ENCODE assay signal across 7 cellular contexts in the genomic region with DNA sequence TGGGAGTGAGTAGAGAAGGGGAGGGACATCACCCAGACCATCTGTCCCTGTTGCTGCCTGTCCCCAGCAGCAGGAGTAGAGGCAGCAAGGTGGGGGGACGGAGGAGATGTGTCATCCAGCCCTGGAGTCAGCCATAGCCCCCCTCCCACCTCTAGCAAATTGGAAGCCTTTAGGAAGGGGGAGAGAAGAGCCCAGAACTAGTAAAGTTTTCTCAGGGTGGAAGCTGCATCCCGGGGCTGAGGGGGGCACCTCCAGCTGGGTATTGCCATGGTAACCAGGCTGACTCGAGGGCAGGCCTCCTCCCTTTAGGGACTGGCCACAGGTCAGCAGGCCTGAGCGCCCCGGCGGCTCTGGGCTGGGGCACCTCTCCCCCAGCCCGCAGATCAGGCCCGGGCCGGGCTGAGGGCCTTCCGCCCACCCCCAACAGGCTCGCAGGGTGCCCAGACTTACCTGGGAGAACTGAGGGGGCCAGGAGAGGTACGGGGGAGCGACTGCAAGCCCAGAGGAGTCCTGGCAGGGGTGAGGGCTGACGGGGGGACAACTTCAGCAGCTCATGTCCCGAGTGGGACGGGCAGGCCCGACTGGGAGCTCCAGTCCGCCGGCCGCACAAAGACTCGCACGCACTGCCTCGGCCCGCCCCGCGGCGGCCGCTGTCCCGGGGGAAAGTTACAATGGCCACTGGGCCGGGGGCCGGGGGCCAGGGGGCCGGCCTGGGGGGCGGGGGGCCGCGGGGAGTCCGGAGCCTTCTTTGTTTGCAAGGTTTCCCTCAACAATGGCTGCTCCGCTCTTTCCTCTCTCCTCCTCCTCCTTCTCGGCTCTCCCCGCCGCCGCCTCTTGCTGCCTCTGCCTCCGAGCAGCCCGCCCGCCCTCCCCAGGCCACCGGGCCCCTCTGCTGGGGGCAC. TPM values are rescaled to one million over a fixed set of nuclear protein-coding genes. Genes with fewer than 3 reads are reported as not detected.
DNase-seq lines count a peak whose midpoint lies in the region; ATAC-seq and TF ChIP-seq lines count a peak whose summit lies in the region.

No MANE protein-coding gene starts in this region.

- H3K27ac Mint-ChIP-seq in endodermal cell = peak overlapping the region; percentile 94

- H3K36me3 ChIP-seq in RWPE2 (ENCODE audit: low read depth) = peaks cover 29% of the 10 kb centered on the region
- peaks cover 28% of the 10 kb centered on the region for H3K36me3 ChIP-seq in endodermal cell (ENCODE audit: control insufficient read depth, insufficient read depth, low read length)

- H3K27me3 ChIP-seq in RWPE2 (ENCODE audit: insufficient read depth, poor library complexity, severe bottlenecking) (no peaks in the 10 kb centered on the region), endodermal cell (ENCODE audit: control insufficient read depth, insufficient read depth, low read length, poor library complexity, severe bottlenecking) (no peaks in the 10 kb centered on the region)

- H3K9me3 Mint-ChIP-seq in endodermal cell = no peaks in the 10 kb centered on the region

- H3K4me3 ChIP-seq in GM12865 (ENCODE audit: low read depth, low read length) (peak overlapping the region; percentile 82), RWPE2 (ENCODE audit: severe bottlenecking) (peak overlapping the region; percentile 43), endodermal cell (ENCODE audit: low read length) (peak overlapping the region; percentile 94)

- TF ChIP-seq CTCF in GM12865 (IDR thresholded peaks at IDR 0.05; ENCODE audit: insufficient read depth, low read depth, low read length, missing control alignments) (no peak), RWPE2 (IDR thresholded peaks at IDR 0.05; ENCODE audit: poor library complexity, severe bottlenecking) (no peak), endodermal cell (conservative IDR thresholded peaks at IDR 0.05) (no peak)

- peak overlapping the region; percentile 78 for H3K4me3 Mint-ChIP-seq in endodermal cell

- ATAC-seq in HG02678 (IDR thresholded peaks at IDR 0.05; ENCODE audit: unreplicated experiment) (peak; percentile 6), RWPE2 (ENCODE audit: low read depth) (peak; percentile 10)

- H3K27me3 Mint-ChIP-seq in endodermal cell (ENCODE audit: insufficient read depth) = no peaks in the 10 kb centered on the region

- H3K9me3 ChIP-seq in RWPE2 (ENCODE audit: severe bottlenecking) (no peaks in the 10 kb centered on the region), endodermal cell (ENCODE audit: control insufficient read depth, low read length) (no peaks in the 10 kb centered on the region)

- peaks cover 29% of the 10 kb centered on the region for H3K36me3 Mint-ChIP-seq in endodermal cell (ENCODE audit: low read depth)

- DNase-seq in GM12865 (ENCODE audit: low read depth) = no peak
- DNase-seq in RWPE2 (ENCODE audit: low spot score) = no peak
- DNase-seq in endodermal cell = peak; percentile 69
- DNase-seq in myocyte (ENCODE audit: low read depth) = peak; percentile 74
- DNase-seq in NCI-H2081 treated with DMSO at 0.1 percent for 48 hours (lab: John Stamatoyannopoulos, UW) = no peak
- DNase-seq in NCI-H1436 treated with DMSO at 0.1 percent for 48 hours (lab: John Stamatoyannopoulos, UW) = no peak

- 0 to 1% methylated on average over 7 to 44 of the region's 45 CpGs for WGBS in endodermal cell (ENCODE audit: insufficient coverage in 1 of 2, insufficient read length in 1 of 2), 2 experiments

- H3K27ac ChIP-seq in RWPE2 (ENCODE audit: poor library complexity, severe bottlenecking) (peak overlapping the region; percentile 73), endodermal cell (ENCODE audit: low read depth, low read length) (peak overlapping the region; percentile 90)

- H3K4me1 ChIP-seq in RWPE2 (ENCODE audit: insufficient read depth, poor library complexity, severe bottlenecking) (peaks cover 43% of the 10 kb centered on the region), endodermal cell (ENCODE audit: control insufficient read depth, insufficient read depth, low read length) (peaks cover 12% of the 10 kb centered on the region)

- H3K9ac ChIP-seq in endodermal cell (ENCODE audit: extremely low read depth, low read length, poor library complexity, severe bottlenecking) = peak overlapping the region; percentile 80

- peaks cover 48% of the 10 kb centered on the region for H3K4me1 Mint-ChIP-seq in endodermal cell

RNA-seq across cellular contexts. Expression of gene LDB1, which starts 6.0 kb away (rescaled TPM):
- total RNA-seq in endodermal cell (10 to 100 TPM; 72.0 to 82.6 TPM), myocyte (39.1 and 42.2 TPM in 2 replicates)
- polyA plus RNA-seq in endodermal cell (2013, experiment 1 of 2) = 112 TPM
- 104 TPM for polyA plus RNA-seq in endodermal cell (2013, experiment 2 of 2)
- polyA plus RNA-seq in myocyte (2012) = 56.2 TPM

RNA-seq across cellular contexts. Expression of gene PPRC1, which starts 18.6 kb away (rescaled TPM):
- total RNA-seq in endodermal cell (10 to 100 TPM; 44.5 to 44.7 TPM), myocyte (18.4 and 18.8 TPM in 2 replicates)
- polyA plus RNA-seq in endodermal cell (2013, experiment 1 of 2) = 31.0 TPM
- polyA plus RNA-seq in endodermal cell (2013, experiment 2 of 2) = 26.7 TPM
- polyA plus RNA-seq in myocyte (2012) = 27.0 TPM

RNA-seq across cellular contexts. Expression of gene NOLC1, which starts 38.0 kb away (rescaled TPM):
- 10 to 100 TPM; 92.0 to 93.5 TPM for total RNA-seq in endodermal cell
- 79.8 TPM for polyA plus RNA-seq in endodermal cell (2013, experiment 1 of 2)
- 75.4 TPM for polyA plus RNA-seq in endodermal cell (2013, experiment 2 of 2)
- 53.4 and 75.6 TPM in 2 replicates for total RNA-seq in myocyte
- polyA plus RNA-seq in myocyte (2012) = 31.2 TPM

RNA-seq across cellular contexts. Expression of gene HPS6, which starts 49.1 kb away (rescaled TPM):
- total RNA-seq in endodermal cell (10 to 100 TPM; 19.6 to 20.8 TPM), myocyte (34.2 and 37.8 TPM in 2 replicates)
- 8.4 TPM for polyA plus RNA-seq in endodermal cell (2013, experiment 1 of 2)
- 8.9 TPM for polyA plus RNA-seq in endodermal cell (2013, experiment 2 of 2)
- 16.5 TPM for polyA plus RNA-seq in myocyte (2012)

RNA-seq across cellular contexts. Expression of gene ARMH3, which starts 58.2 kb away (rescaled TPM):
- total RNA-seq in endodermal cell (10 to 100 TPM; 18.0 to 19.7 TPM), myocyte (7.4 and 7.6 TPM in 2 replicates)
- polyA plus RNA-seq in endodermal cell (2013, experiment 1 of 2) = 12.1 TPM
- 11.4 TPM for polyA plus RNA-seq in endodermal cell (2013, experiment 2 of 2)
- 14.1 TPM for polyA plus RNA-seq in myocyte (2012)

Comparison
In these comparisons a context has a peak if more than half of its experiments do, and no peak if none do; other contexts are left out.
1. DNase-seq: peak in endodermal cell (single experiment) and myocyte (single experiment); none in GM12865 (single experiment), RWPE2 (single experiment), NCI-H2081 treated with DMSO at 0.1 percent for 48 hours (single experiment) and NCI-H1436 treated with DMSO at 0.1 percent for 48 hours (single experiment).
2. H3K4me3 ChIP-seq: peak in every context shown above with its lines; median percentile 94 in endodermal cell; 82 in GM12865; 43 in RWPE2.